1 cellular context compared by ENCODE assay signal in the genomic region with DNA sequence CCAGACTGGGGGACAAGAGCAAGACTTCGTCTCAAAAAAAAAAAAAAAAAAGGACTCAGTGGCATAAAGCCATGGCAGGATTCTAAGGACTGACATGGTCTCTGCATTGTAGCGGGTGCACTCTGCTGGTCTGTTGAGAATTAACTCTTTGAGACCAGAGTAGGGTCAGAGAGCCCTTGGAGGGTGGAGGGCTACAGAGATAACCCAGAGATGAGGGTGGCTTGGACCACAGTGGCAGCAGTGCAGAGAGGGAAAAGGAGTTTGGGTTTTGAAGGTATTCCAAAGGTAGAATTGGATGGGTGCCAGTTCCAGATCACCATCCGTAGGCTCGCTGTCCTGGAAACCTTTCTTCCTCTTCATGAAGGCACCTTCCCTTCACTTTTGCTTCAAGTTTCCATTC.
TF ChIP-seq lines count a peak whose summit lies in the region.

No MANE protein-coding gene starts in this region.

TF ChIP-seq in GM23338, 12 proteins besides CTCF, POLR2A, EP300 and RAD21 (continued from another document):
- no peak for TF ChIP-seq ZNF331 (CRISPR knock-in tag; IDR thresholded peaks at IDR 0.05; ENCODE audit: low read depth)
TF ChIP-seq in GM23338: peak in this region for 0.
